In the genomic region with DNA sequence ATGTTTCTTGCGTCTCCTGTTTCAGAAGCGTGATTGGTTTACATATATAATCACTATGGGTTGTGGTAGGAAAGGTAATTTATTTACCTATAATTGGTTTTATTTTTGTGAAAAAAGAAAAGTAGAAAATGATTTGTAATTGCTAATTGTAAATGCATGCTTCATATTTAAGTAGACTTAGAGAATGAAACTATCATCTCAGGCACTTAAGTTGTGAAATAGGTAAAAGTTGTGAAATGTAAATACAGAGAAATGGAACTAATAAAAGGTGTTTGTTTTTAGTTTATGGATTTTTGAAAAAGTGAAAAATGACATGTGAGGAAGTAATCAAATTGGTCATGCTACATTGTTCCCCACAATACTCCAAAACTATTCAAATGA, we compare ENCODE assay signal across 1 cellular context.
TF ChIP-seq lines count a peak whose summit lies in the region.

No MANE protein-coding gene starts in this region.

TF ChIP-seq in SK-N-SH treated with all-trans-retinoic acid at 6 μM for 48 hours, 23 proteins besides CTCF, POLR2A, EP300 and RAD21 (continued from another document):
- TF ChIP-seq, protein P1, sequence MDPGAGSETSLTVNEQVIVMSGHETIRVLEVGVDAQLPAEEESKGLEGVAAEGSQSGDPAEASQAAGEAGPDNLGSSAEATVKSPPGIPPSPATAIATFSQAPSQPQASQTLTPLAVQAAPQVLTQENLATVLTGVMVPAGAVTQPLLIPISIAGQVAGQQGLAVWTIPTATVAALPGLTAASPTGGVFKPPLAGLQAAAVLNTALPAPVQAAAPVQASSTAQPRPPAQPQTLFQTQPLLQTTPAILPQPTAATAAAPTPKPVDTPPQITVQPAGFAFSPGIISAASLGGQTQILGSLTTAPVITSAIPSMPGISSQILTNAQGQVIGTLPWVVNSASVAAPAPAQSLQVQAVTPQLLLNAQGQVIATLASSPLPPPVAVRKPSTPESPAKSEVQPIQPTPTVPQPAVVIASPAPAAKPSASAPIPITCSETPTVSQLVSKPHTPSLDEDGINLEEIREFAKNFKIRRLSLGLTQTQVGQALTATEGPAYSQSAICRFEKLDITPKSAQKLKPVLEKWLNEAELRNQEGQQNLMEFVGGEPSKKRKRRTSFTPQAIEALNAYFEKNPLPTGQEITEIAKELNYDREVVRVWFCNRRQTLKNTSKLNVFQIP (CRISPR knock-in tag; IDR thresholded peaks at IDR 0.05; ENCODE audit: borderline replicate concordance, low read depth) = no peak
- no peak for TF ChIP-seq SNAI2 (CRISPR knock-in tag; IDR thresholded peaks at IDR 0.05)
- TF ChIP-seq RARB (CRISPR knock-in tag; IDR thresholded peaks at IDR 0.05) = no peak
